28 cellular contexts compared by ENCODE assay signal in genomic region chr16:5850632-5851175, GRCh38.
"Had no signal": no experiment of that assay in that cellular context is flagged by ENCODE, and none has a peak within 500 bp of the region (broad histone marks: within the 10 kb centered on the region; RNA-seq: fewer than 3 reads in every experiment).

No MANE protein-coding gene starts in this region.

- H3K4me2 ChIP-seq: smooth muscle cell had no signal

- H3K36me3 ChIP-seq: neutrophil, prostate gland, right atrium auricular region, suprapubic skin, transverse colon, upper lobe of right lung, uterus had no signal

- H3K27ac ChIP-seq: neutrophil, parathyroid adenoma, prostate gland, right atrium auricular region, suprapubic skin, transverse colon, upper lobe of right lung, uterus had no signal

- H3K4me3 Mint-ChIP-seq: effector memory CD8-positive, alpha-beta T cell; immature natural killer cell; memory B cell; mesothelial cell of epicardium; naive B cell; natural killer cell treated with Interleukin-12 subunit alpha and Interleukin-12 subunit beta and Interleukin-15 and Interleukin-18, amount 100 ng/mL, for 72 hours; neural crest cell; stimulated activated naive CD8-positive, alpha-beta T cell treated with anti-CD3 and anti-CD28 coated beads, Interleukin-15, amount 100 ng/mL, for 72 hours had no signal

- H3K9ac ChIP-seq: parathyroid adenoma had no signal

- H3K4me1 Mint-ChIP-seq: immature natural killer cell; memory B cell; mesothelial cell of epicardium; naive B cell; stimulated activated naive CD8-positive, alpha-beta T cell treated with anti-CD3 and anti-CD28 coated beads, Interleukin-15, amount 100 ng/mL, for 72 hours had no signal

- H3K27ac Mint-ChIP-seq: effector memory CD8-positive, alpha-beta T cell; immature natural killer cell; memory B cell; mesothelial cell of epicardium; naive B cell; natural killer cell treated with Interleukin-12 subunit alpha and Interleukin-12 subunit beta and Interleukin-15 and Interleukin-18, amount 100 ng/mL, for 72 hours; stimulated activated naive CD8-positive, alpha-beta T cell treated with anti-CD3 and anti-CD28 coated beads, Interleukin-15, amount 100 ng/mL, for 72 hours had no signal

- H3K27me3 Mint-ChIP-seq: effector memory CD8-positive, alpha-beta T cell; memory B cell; naive B cell; natural killer cell treated with Interleukin-12 subunit alpha and Interleukin-12 subunit beta and Interleukin-15 and Interleukin-18, amount 100 ng/mL, for 72 hours; stimulated activated naive CD8-positive, alpha-beta T cell treated with anti-CD3 and anti-CD28 coated beads, Interleukin-15, amount 100 ng/mL, for 72 hours had no signal

- H3K36me3 Mint-ChIP-seq: immature natural killer cell; memory B cell; mesothelial cell of epicardium; naive B cell; natural killer cell treated with Interleukin-12 subunit alpha and Interleukin-12 subunit beta and Interleukin-15 and Interleukin-18, amount 100 ng/mL, for 72 hours had no signal

- H3K27me3 ChIP-seq: neutrophil, right atrium auricular region, suprapubic skin, transverse colon, upper lobe of right lung, uterus had no signal

- H3K9me3 ChIP-seq: mucosa of descending colon, neutrophil, prostate gland, right atrium auricular region, suprapubic skin, transverse colon, upper lobe of right lung, uterus had no signal

- DNase-seq: cortex of kidney; effector memory CD8-positive, alpha-beta T cell; hypothalamus; immature natural killer cell; mucosa of descending colon; naive B cell; stimulated activated CD4-positive, alpha-beta T cell treated with anti-CD3 and anti-CD28 coated beads, Interleukin-12 subunit alpha, Interleukin-12 subunit beta, amount 100 ng/mL, for 4 hours; stimulated activated CD4-positive, alpha-beta T cell treated with anti-CD3 and anti-CD28 coated beads, Interleukin-1b, Interleukin-23, amount 100 ng/mL, for 48 hours; stimulated activated CD4-positive, alpha-beta T cell treated with anti-CD3 and anti-CD28 coated beads, Interleukin-4, amount 100 ng/mL, for 1 hour; stimulated activated CD8-positive, alpha-beta memory T cell treated with anti-CD3 and anti-CD28 coated beads, Interleukin-4, amount 100 ng/mL, for 48 hours; stimulated activated naive CD4-positive, alpha-beta T cell; stimulated activated naive CD8-positive, alpha-beta T cell treated with anti-CD3 and anti-CD28 coated beads, Interleukin-15, amount 100 ng/mL, for 72 hours; transverse colon; upper lobe of right lung; uterus had no signal

- ATAC-seq: effector memory CD8-positive, alpha-beta T cell; left lobe of liver; mucosa of descending colon; natural killer cell treated with Interleukin-12 subunit alpha and Interleukin-12 subunit beta and Interleukin-15 and Interleukin-18, amount 100 ng/mL, for 72 hours; sciatic nerve; stimulated activated naive CD8-positive, alpha-beta T cell treated with anti-CD3 and anti-CD28 coated beads, Interleukin-15, amount 100 ng/mL, for 72 hours; upper lobe of right lung had no signal

- H2AFZ ChIP-seq: parathyroid adenoma had no signal

- H3K9me3 Mint-ChIP-seq: mesothelial cell of epicardium; natural killer cell treated with Interleukin-12 subunit alpha and Interleukin-12 subunit beta and Interleukin-15 and Interleukin-18, amount 100 ng/mL, for 72 hours; neural crest cell had no signal

- H3K4me1 ChIP-seq: parathyroid adenoma, prostate gland, right atrium auricular region, suprapubic skin, transverse colon, upper lobe of right lung, uterus had no signal

- H3K4me3 ChIP-seq: lung, mucosa of descending colon, prostate gland, right atrium auricular region, smooth muscle cell, suprapubic skin, transverse colon, upper lobe of right lung, uterus had no signal
